ENCODE assay signal across 8 cellular contexts in the genomic region with DNA sequence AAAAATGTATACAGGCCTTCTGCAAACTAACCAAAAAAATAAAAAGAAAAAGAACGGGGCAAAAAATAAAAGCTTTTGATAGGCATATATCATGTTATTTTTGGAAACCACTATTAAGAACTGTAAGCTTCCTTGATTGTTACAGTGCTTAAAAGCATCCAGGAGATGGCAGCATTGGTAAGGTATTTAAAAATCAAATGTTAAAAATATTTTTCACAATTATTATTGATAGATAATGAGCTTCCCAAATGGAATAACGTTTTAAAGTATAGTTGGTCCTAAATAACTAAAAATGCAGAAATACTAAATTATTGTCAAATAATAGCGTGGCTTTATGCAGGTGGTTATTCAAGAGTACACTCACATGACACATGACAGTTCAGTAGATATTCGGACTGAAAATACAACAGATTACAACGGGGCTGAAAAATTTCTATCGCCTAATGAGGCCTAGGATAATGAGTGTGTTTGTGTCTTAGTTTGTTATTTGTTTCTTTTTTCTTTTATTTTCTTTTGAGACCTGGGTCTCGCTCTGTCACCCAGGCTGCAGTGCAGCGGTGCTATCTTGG.
DNase-seq lines count a peak whose midpoint lies in the region; ATAC-seq, FAIRE-seq and TF ChIP-seq lines count a peak whose summit lies in the region.

No MANE protein-coding gene starts in this region.

- ATAC-seq in GM21423 (IDR thresholded peaks at IDR 0.05; ENCODE audit: unreplicated experiment): no peak
- no peak for ATAC-seq in GM18870 (IDR thresholded peaks at IDR 0.05; ENCODE audit: unreplicated experiment)

- in situ Hi-C loops in astrocyte of the cerebellum (cut with HindIII; ENCODE audit: low sequenced_read_pairs): loop anchor here (5.0 kb wide), 2 partner anchors 244 to 424 kb away; no protein-coding TSS in a partner anchor

- peak; percentile 97 for FAIRE-seq in kidney (lab: Jason Lieb, UNC)

- DNase-seq in COLO829 (ENCODE audit: low spot score): peak; percentile 44
- peak; percentile 70 for DNase-seq in Karpas-422
- DNase-seq in astrocyte of the cerebellum (ENCODE audit: low read depth): peak; percentile 36
- DNase-seq in kidney: no peak
- DNase-seq in NCI-H1436 treated with DMSO at 0.1 percent for 48 hours (lab: John Stamatoyannopoulos, UW): no peak
- no peak for DNase-seq in NCI-H1930 (lab: John Stamatoyannopoulos, UW)

- 0 out of 2 replicates have a peak, but pooled peaks cover 3% of the 10 kb centered on the region for H3K9me3 ChIP-seq in Karpas-422 (ENCODE audit: low read length)
- H3K9me3 ChIP-seq in kidney (ENCODE audit: control insufficient read depth in 1 of 2, low read length in 2 of 2): peaks cover 0 to 4% of the 10 kb centered on the region in 2 donors

- H3K27me3 ChIP-seq in Karpas-422 (ENCODE audit: low read length): no peaks in the 10 kb centered on the region

- no peak overlapping the region for H2AFZ ChIP-seq in Karpas-422 (ENCODE audit: low read length)

- H3K9me2 ChIP-seq in Karpas-422 (replicated peaks; ENCODE audit: insufficient read depth, low read length): no peaks in the 10 kb centered on the region

- intact Hi-C loops in kidney (cut with DNase I): no loop called here

- H3K27ac ChIP-seq in Karpas-422 (ENCODE audit: low read length) (peak overlapping the region; percentile 94), kidney (ENCODE audit: low read depth in 2 of 2, low read length in 2 of 2) (no peak overlapping the region)

- H3K4me1 ChIP-seq in Karpas-422 (ENCODE audit: low read length): peaks cover 28% of the 10 kb centered on the region
- H3K4me1 ChIP-seq in kidney (ENCODE audit: control insufficient read depth in 1 of 2, insufficient read depth in 1 of 2, low read depth in 1 of 2, low read length in 2 of 2): peaks cover 0 to 10% of the 10 kb centered on the region in 2 donors

- no peaks in the 10 kb centered on the region for H4K20me1 ChIP-seq in Karpas-422 (ENCODE audit: insufficient read depth, low read depth, low read length)

- peak; percentile 32 for TF ChIP-seq CTCF in astrocyte of the cerebellum (IDR thresholded peaks at IDR 0.05; ENCODE audit: low read depth, low read length, missing control alignments)
- TF ChIP-seq CTCF in kidney (IDR thresholded peaks at IDR 0.05; ENCODE audit: borderline replicate concordance, extremely low read depth, insufficient read depth): peak; percentile 61

- H3K79me2 ChIP-seq in Karpas-422 (ENCODE audit: low read length): no peaks in the 10 kb centered on the region

- no peak overlapping the region for H3K4me3 ChIP-seq in Karpas-422 (ENCODE audit: low read length)
- H3K4me3 ChIP-seq in astrocyte of the cerebellum (ENCODE audit: low read depth, low read length): no peak overlapping the region
- no peak overlapping the region for H3K4me3 ChIP-seq in kidney (ENCODE audit: low read length in 2 of 2)

- no peak overlapping the region for H3K9ac ChIP-seq in Karpas-422 (ENCODE audit: low read length)
- H3K9ac ChIP-seq in kidney (ENCODE audit: low read length in 2 of 2): no peak overlapping the region

- H3K36me3 ChIP-seq in Karpas-422 (ENCODE audit: insufficient read depth, low read length): no peaks in the 10 kb centered on the region
- H3K36me3 ChIP-seq in kidney (ENCODE audit: control insufficient read depth in 1 of 2, insufficient read depth in 2 of 2, low read length in 2 of 2): no peaks in the 10 kb centered on the region

- no peak overlapping the region for H3K4me2 ChIP-seq in Karpas-422 (ENCODE audit: low read depth, low read length, poor library complexity, severe bottlenecking)

Comparison
In these comparisons a context has a peak if more than half of its experiments do, and no peak if none do; other contexts are left out.
1. DNase-seq: peak in COLO829 (single experiment), Karpas-422 (single experiment) and astrocyte of the cerebellum (single experiment); none in kidney (single experiment), NCI-H1436 treated with DMSO at 0.1 percent for 48 hours (single experiment) and NCI-H1930 (0 of 2).